In the genomic region with DNA sequence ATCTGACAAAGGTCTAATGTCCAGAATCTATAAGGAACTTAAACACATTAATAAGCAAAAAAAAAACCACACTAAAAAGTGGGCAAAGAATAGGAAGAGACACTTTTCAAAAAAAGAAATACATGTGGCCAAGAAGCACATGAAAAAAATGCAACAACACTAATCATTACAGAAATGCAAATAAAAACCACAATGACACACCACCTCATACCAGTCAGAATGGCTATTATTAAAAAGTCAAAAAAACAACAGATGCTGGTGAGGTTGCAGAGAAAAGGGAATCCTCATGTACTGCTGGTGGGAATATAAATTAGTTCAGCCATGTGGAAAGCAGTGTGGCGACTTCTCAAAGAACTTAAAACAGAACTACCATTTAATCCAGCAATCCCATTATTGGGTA, we compare ENCODE assay signal across 15 cellular contexts.
DNase-seq lines count a peak whose midpoint lies in the region; ATAC-seq and TF ChIP-seq lines count a peak whose summit lies in the region.
"Had no signal": no experiment of that assay in that cellular context is flagged by ENCODE, and none has a peak within 500 bp of the region (broad histone marks: within the 10 kb centered on the region; RNA-seq: fewer than 3 reads in every experiment).

No MANE protein-coding gene starts in this region.

- 94% methylated on average over 1 of the region's 1 CpG for WGBS in mammary epithelial cell (ENCODE audit: low coverage, missing lambda C conversion rate)
- 44 to 93% methylated on average over 1 of the region's 1 CpG for WGBS in aorta, 2 donors

- H3K4me3 ChIP-seq in mammary epithelial cell (replicated peaks in 1 of 3; ENCODE audit: insufficient read depth in 1 of 3, low read depth in 2 of 3, low read length in 3 of 3): no peak overlapping the region
- no peak overlapping the region for H3K4me3 ChIP-seq in breast epithelium
- no peak overlapping the region for H3K4me3 ChIP-seq in lower lobe of right lung
- no peak overlapping the region for H3K4me3 ChIP-seq in aorta (ENCODE audit: low read length in 2 of 2)
- H3K4me3 ChIP-seq: GM23338, heart left ventricle had no signal

- in situ Hi-C loops in mammary epithelial cell (cut with MboI; ENCODE audit: low sequenced_read_pairs in 2 of 2): no loop called here

- no peak overlapping the region for H3K27ac Mint-ChIP-seq in chondrocyte (ENCODE audit: unreplicated experiment)
- H3K27ac Mint-ChIP-seq: GM23338 had no signal

- DNase-seq in mammary epithelial cell (peak; percentile 12), breast epithelium (ENCODE audit: low spot score in 2 of 2) (no peak), LHCN-M2 (ENCODE audit: low read depth) (peak; percentile 81), lower lobe of right lung (no peak), chondrocyte (ENCODE audit: low spot score) (no peak), aorta (no peak), SIG-M5 treated with dmso at 0.1 percent for 504 hours (lab: John Stamatoyannopoulos, UW; ENCODE audit: unreplicated experiment) (no peak)
- DNase-seq: heart left ventricle, NCI-H524, trophoblast cell had no signal

- no peak for TF ChIP-seq CTCF in mammary epithelial cell (conservative IDR thresholded peaks at IDR 0.05 in 1 of 2, IDR thresholded peaks at IDR 0.05 in 1 of 2; ENCODE audit: extremely low read depth in 1 of 2, insufficient read depth in 1 of 2, low read depth in 1 of 2, low read length in 2 of 2)
- TF ChIP-seq CTCF in breast epithelium (IDR thresholded peaks at IDR 0.05): no peak
- no peak for TF ChIP-seq CTCF in lower lobe of right lung (IDR thresholded peaks at IDR 0.05)
- TF ChIP-seq CTCF in chondrocyte (IDR thresholded peaks at IDR 0.05): no peak

- H4K20me1 ChIP-seq in mammary epithelial cell (ENCODE audit: insufficient read depth, low read length): no peaks in the 10 kb centered on the region

- intact Hi-C loops in mammary epithelial cell (cut with micrococcal nuclease): no loop called here
- intact Hi-C loops in breast epithelium (cut with DNase I; ENCODE audit: low total_unique reads): no loop called here
- intact Hi-C loops in lower lobe of right lung (cut with DNase I): no loop called here
- intact Hi-C loops in aorta (cut with DNase I): no loop called here

- CTCF ChIA-PET in mammary epithelial cell (lab: Charles Lee; ENCODE audit: low non-redundant PET): no interaction called here

- no peaks in the 10 kb centered on the region for H3K27me3 Mint-ChIP-seq in chondrocyte (ENCODE audit: low read depth)

- no peaks in the 10 kb centered on the region for H3K9me3 Mint-ChIP-seq in chondrocyte (ENCODE audit: low read depth)
- H3K9me3 Mint-ChIP-seq: GM23338 had no signal

- H3K4me1 ChIP-seq in mammary epithelial cell (ENCODE audit: insufficient read depth, low read length) (peaks cover 8% of the 10 kb centered on the region), breast epithelium (no peaks in the 10 kb centered on the region), lower lobe of right lung (peaks cover 5% of the 10 kb centered on the region), aorta (ENCODE audit: control insufficient read depth in 1 of 2, insufficient read depth in 2 of 2, low read length in 2 of 2) (no peaks in the 10 kb centered on the region)

- no peak overlapping the region for H3K9ac ChIP-seq in mammary epithelial cell (ENCODE audit: insufficient read depth, low read length)

- H3K9me3 ChIP-seq in mammary epithelial cell (replicated peaks; ENCODE audit: insufficient read depth, low read length): no peaks in the 10 kb centered on the region
- no peaks in the 10 kb centered on the region for H3K9me3 ChIP-seq in breast epithelium
- no peaks in the 10 kb centered on the region for H3K9me3 ChIP-seq in lower lobe of right lung
- no peaks in the 10 kb centered on the region for H3K9me3 ChIP-seq in aorta (ENCODE audit: control insufficient read depth, low read length)

- H3K27ac ChIP-seq in mammary epithelial cell (ENCODE audit: insufficient read depth, low read depth, low read length) (no peak overlapping the region), breast epithelium (no peak overlapping the region), lower lobe of right lung (no peak overlapping the region), aorta (ENCODE audit: low read depth in 1 of 2, low read length in 2 of 2) (no peak overlapping the region)
- H3K27ac ChIP-seq: heart left ventricle had no signal

- no peak overlapping the region for H3K4me3 Mint-ChIP-seq in chondrocyte (ENCODE audit: unreplicated experiment)
- H3K4me3 Mint-ChIP-seq: GM23338, neural crest cell had no signal

- no peak overlapping the region for H2AFZ ChIP-seq in mammary epithelial cell (ENCODE audit: low read depth, low read length)
- H2AFZ ChIP-seq: GM23338 had no signal

- H3K36me3 Mint-ChIP-seq in chondrocyte (ENCODE audit: low read depth): peaks cover 7% of the 10 kb centered on the region

- ATAC-seq in HG02840 (IDR thresholded peaks at IDR 0.05; ENCODE audit: low FRiP score, unreplicated experiment): peak; percentile 71
- no peak for ATAC-seq in lower lobe of right lung
- no peak for ATAC-seq in aorta (ENCODE audit: low FRiP score)
- ATAC-seq: GM23338, heart left ventricle, left lobe of liver, Right ventricle myocardium inferior had no signal

- no peak for TF ChIP-seq POLR2A in breast epithelium (IDR thresholded peaks at IDR 0.05)

- H3K27me3 ChIP-seq in mammary epithelial cell (ENCODE audit: insufficient read depth, low read length): no peaks in the 10 kb centered on the region
- H3K27me3 ChIP-seq in breast epithelium: no peaks in the 10 kb centered on the region
- no peaks in the 10 kb centered on the region for H3K27me3 ChIP-seq in lower lobe of right lung (ENCODE audit: low read depth)
- H3K27me3 ChIP-seq in aorta (ENCODE audit: control insufficient read depth in 1 of 2, insufficient read depth in 2 of 2, low read length in 1 of 2): no peaks in the 10 kb centered on the region
- H3K27me3 ChIP-seq: heart left ventricle had no signal

- no peaks in the 10 kb centered on the region for H3K36me3 ChIP-seq in mammary epithelial cell (ENCODE audit: insufficient read depth, low read length)
- no peaks in the 10 kb centered on the region for H3K36me3 ChIP-seq in breast epithelium
- H3K36me3 ChIP-seq in lower lobe of right lung: no peaks in the 10 kb centered on the region
- H3K36me3 ChIP-seq in aorta (ENCODE audit: control insufficient read depth in 1 of 2, insufficient read depth in 2 of 2, low read length in 1 of 2): no peaks in the 10 kb centered on the region

- dilution Hi-C loops in mammary epithelial cell (cut with HindIII; ENCODE audit: low sequenced_read_pairs): no loop called here

- H3K79me2 ChIP-seq in mammary epithelial cell (ENCODE audit: insufficient read depth, low read length): peaks cover 13% of the 10 kb centered on the region

- BruUV-seq in mammary epithelial cell (replicated peaks; lab: Mats Ljungman, UMichigan): no TSS peak

- no peak overlapping the region for H3K4me2 ChIP-seq in mammary epithelial cell (ENCODE audit: insufficient read depth, low read depth, low read length)
- H3K4me2 ChIP-seq: GM23338 had no signal

- peaks cover 2% of the 10 kb centered on the region for H3K4me1 Mint-ChIP-seq in chondrocyte (ENCODE audit: low read depth)

Comparison
In these comparisons a context has a peak if more than half of its experiments do, and no peak if none do; other contexts are left out.
1. DNase-seq: peak in mammary epithelial cell (single experiment) and LHCN-M2 (single experiment); none in breast epithelium (0 of 2), lower lobe of right lung (single experiment), chondrocyte (single experiment), aorta (0 of 2) and SIG-M5 treated with dmso at 0.1 percent for 504 hours (single experiment).